Comparison of ENCODE assay signal across 1 cellular context in genomic region chr15:92938387-92938786, GRCh38.
TF ChIP-seq lines count a peak whose summit lies in the region.

No MANE protein-coding gene starts in this region.

TF ChIP-seq in GM12878, 131 proteins besides CTCF, POLR2A, EP300 and RAD21 (continued from another document):
- no peak for TF ChIP-seq RFX5 (IDR thresholded peaks at IDR 0.05; ENCODE audit: low read depth, low read length)
